8 cellular contexts compared by ENCODE assay signal in genomic region chr3:38164966-38165721, GRCh38. TPM values are rescaled to one million over a fixed set of nuclear protein-coding genes. Genes with fewer than 3 reads are reported as not detected.
A peak's percentile ranks its signal among the peaks of the same experiment; 100 is the strongest.
DNase-seq lines count a peak whose midpoint lies in the region; ATAC-seq and TF ChIP-seq lines count a peak whose summit lies in the region.

Gene OXSR1 (plus strand): TSS chr3:38165537. CDS start chr3:38165877, 340 bp downstream.

- H3K4me3 Mint-ChIP-seq in activated T-helper 1 cell treated with anti-CD3 and anti-CD28 coated beads, Interleukin-12 subunit alpha, Interleukin-12 subunit beta, Interleukin-2, Interleukin-4 antibody, amounts not matched to agents 30 ng/mL and 10 ng/mL and 1 ng/mL, durations not matched to agents 14 hours and 24 hours and 36 hours, result peak within 1 kb of the TSS; percentile 98

- H3K9me3 ChIP-seq in esophagus squamous epithelium, result no peaks in the 10 kb centered on the region

- intact Hi-C loops in activated T-helper 1 cell treated with anti-CD3 and anti-CD28 coated beads, Interleukin-12 subunit alpha, Interleukin-12 subunit beta, Interleukin-2, Interleukin-4 antibody, amounts not matched to agents 30 ng/mL and 10 ng/mL and 1 ng/mL, durations not matched to agents 14 hours and 24 hours and 36 hours (cut with micrococcal nuclease), result loop anchor here (1.0 to 10.0 kb wide), 9 partner anchors 11 to 1220 kb away; partner anchors contain the start of genes ACAA1, ACVR2B, EPM2AIP1 and EXOG
- intact Hi-C loops in esophagus squamous epithelium (cut with DNase I), result no loop called here

- peaks cover 9 to 38% (median 20%) of the 10 kb centered on the region in 3 donors for H3K4me1 ChIP-seq in esophagus squamous epithelium

- peak within 1 kb of the TSS; percentile 100 for H3K27ac Mint-ChIP-seq in activated T-helper 1 cell treated with anti-CD3 and anti-CD28 coated beads, Interleukin-12 subunit alpha, Interleukin-12 subunit beta, Interleukin-2, Interleukin-4 antibody, amounts not matched to agents 30 ng/mL and 10 ng/mL and 1 ng/mL, durations not matched to agents 14 hours and 24 hours and 36 hours

- H3K36me3 ChIP-seq in esophagus squamous epithelium, result no peaks in the 10 kb centered on the region

- peak within 1 kb of the TSS; percentile 93 to 99 (median 98) for H3K27ac ChIP-seq in esophagus squamous epithelium

- DNase-seq in DMS79 treated with DMSO at 0.1 percent for 48 hours (lab: John Stamatoyannopoulos, UW) (peak; percentile 91), Kasumi-1 (lab: John Stamatoyannopoulos, UW) (peak; percentile 99 to 100), RPMI7951 (ENCODE audit: low read depth) (peak; percentile 100), esophagus squamous epithelium (lab: John Stamatoyannopoulos, UW) (peak; percentile 97), myocyte (ENCODE audit: low read depth) (peak; percentile 100)
- DNase-seq in activated T-helper 1 cell treated with anti-CD3 and anti-CD28 coated beads, Interleukin-12 subunit alpha, Interleukin-12 subunit beta, Interleukin-2, Interleukin-4 antibody, amounts not matched to agents 30 ng/mL and 10 ng/mL and 1 ng/mL, durations not matched to agents 14 hours and 24 hours and 36 hours (ENCODE audit: low spot score), result peak; percentile 96
- DNase-seq in stimulated activated CD8-positive, alpha-beta memory T cell treated with anti-CD3 and anti-CD28 coated beads, Interleukin-7, amount 100 ng/mL, for 48 hours (ENCODE audit: extremely low read depth in 1 of 2, low read depth in 1 of 2), result peak; percentile 92 to 97

- no peaks in the 10 kb centered on the region for H3K9me3 Mint-ChIP-seq in activated T-helper 1 cell treated with anti-CD3 and anti-CD28 coated beads, Interleukin-12 subunit alpha, Interleukin-12 subunit beta, Interleukin-2, Interleukin-4 antibody, amounts not matched to agents 30 ng/mL and 10 ng/mL and 1 ng/mL, durations not matched to agents 14 hours and 24 hours and 36 hours

- peaks cover 43% of the 10 kb centered on the region for H3K4me1 Mint-ChIP-seq in activated T-helper 1 cell treated with anti-CD3 and anti-CD28 coated beads, Interleukin-12 subunit alpha, Interleukin-12 subunit beta, Interleukin-2, Interleukin-4 antibody, amounts not matched to agents 30 ng/mL and 10 ng/mL and 1 ng/mL, durations not matched to agents 14 hours and 24 hours and 36 hours (ENCODE audit: low read depth)

- H3K4me3 ChIP-seq in esophagus squamous epithelium, result peak within 1 kb of the TSS; percentile 73 to 100 (median 86)

- WGBS in esophagus squamous epithelium, 2 donors, result 0 to 1% methylated on average over 16 to 19 of the region's 57 CpGs

- peak; percentile 93 for ATAC-seq in GM21825 (IDR thresholded peaks at IDR 0.05; ENCODE audit: unreplicated experiment)

- H3K27me3 Mint-ChIP-seq in activated T-helper 1 cell treated with anti-CD3 and anti-CD28 coated beads, Interleukin-12 subunit alpha, Interleukin-12 subunit beta, Interleukin-2, Interleukin-4 antibody, amounts not matched to agents 30 ng/mL and 10 ng/mL and 1 ng/mL, durations not matched to agents 14 hours and 24 hours and 36 hours (ENCODE audit: insufficient read depth), result no peaks in the 10 kb centered on the region

- peaks cover 19% of the 10 kb centered on the region for H3K36me3 Mint-ChIP-seq in activated T-helper 1 cell treated with anti-CD3 and anti-CD28 coated beads, Interleukin-12 subunit alpha, Interleukin-12 subunit beta, Interleukin-2, Interleukin-4 antibody, amounts not matched to agents 30 ng/mL and 10 ng/mL and 1 ng/mL, durations not matched to agents 14 hours and 24 hours and 36 hours (ENCODE audit: low read depth)

- H3K27me3 ChIP-seq in esophagus squamous epithelium, result no peaks in the 10 kb centered on the region

- peak in 3 of 4 donors; percentile 81 to 96 (median 89) for TF ChIP-seq POLR2A in esophagus squamous epithelium (IDR thresholded peaks at IDR 0.05)

- TF ChIP-seq CTCF in esophagus squamous epithelium (IDR thresholded peaks at IDR 0.05), result no peak

RNA-seq across cellular contexts. Expression of gene OXSR1, which starts in this region (rescaled TPM):
- total RNA-seq in RPMI7951 (2014; rRNA removed; shearing (Covaris generic)), result 50.9 and 58.8 TPM in 2 replicates
- 48.6 and 50.8 TPM in 2 replicates for total RNA-seq in activated T-helper 1 cell treated with anti-CD3 and anti-CD28 coated beads, Interleukin-12 subunit alpha, Interleukin-12 subunit beta, Interleukin-2, Interleukin-4 antibody, amounts not matched to agents 30 ng/mL and 10 ng/mL and 1 ng/mL, durations not matched to agents 14 hours and 24 hours and 36 hours
- total RNA-seq in esophagus squamous epithelium (10 to 100 TPM; 28.8 to 48.2 (median 37.6) TPM), myocyte (49.8 and 57.5 TPM in 2 replicates)
- 36.7 TPM for polyA plus RNA-seq in myocyte (2012)

Comparison
In these comparisons a context has a peak if more than half of its experiments do, and no peak if none do; other contexts are left out.
1. Peak in every context shown above with its lines: DNase-seq, ATAC-seq, H3K4me3 ChIP-seq and H3K27ac ChIP-seq.